Comparison of ENCODE assay signal across 13 cellular contexts in the genomic region with DNA sequence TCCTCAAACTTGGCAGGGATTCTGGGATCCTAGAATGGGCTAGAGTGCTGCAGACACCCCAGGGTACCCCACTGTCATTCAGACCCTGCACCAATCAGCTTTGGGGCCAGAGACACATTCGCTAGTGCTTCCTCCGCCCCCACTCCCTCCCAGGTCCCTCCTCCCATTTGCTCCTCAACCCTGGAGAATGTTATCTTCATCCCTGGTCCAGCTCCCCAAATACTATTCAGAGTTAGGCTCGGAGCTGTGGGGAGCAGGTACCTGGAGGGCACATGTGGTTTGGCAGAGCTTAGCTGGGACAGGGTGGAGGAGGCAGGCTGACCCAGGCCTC. TPM values are rescaled to one million over a fixed set of nuclear protein-coding genes. Genes with fewer than 3 reads are reported as not detected.
DNase-seq lines count a peak whose midpoint lies in the region; ATAC-seq and TF ChIP-seq lines count a peak whose summit lies in the region.
"Had no signal": no experiment of that assay in that cellular context is flagged by ENCODE, and none has a peak within 500 bp of the region (broad histone marks: within the 10 kb centered on the region; RNA-seq: fewer than 3 reads in every experiment).

No MANE protein-coding gene starts in this region.

- H3K27me3 Mint-ChIP-seq in natural killer cell treated with Interleukin-12 subunit alpha and Interleukin-12 subunit beta and Interleukin-15 and Interleukin-18, amount 100 ng/mL, for 72 hours, result peaks cover 0 to 2% of the 10 kb centered on the region in 2 donors
- no peaks in the 10 kb centered on the region for H3K27me3 Mint-ChIP-seq in natural killer cell (ENCODE audit: low read depth in 2 of 2)
- H3K27me3 Mint-ChIP-seq in activated CD8-positive, alpha-beta T cell treated with anti-CD3 and anti-CD28 coated beads for 36 hours, result peaks cover 5% of the 10 kb centered on the region

- POLR2A ChIA-PET in activated CD8-positive, alpha-beta T cell treated with anti-CD3 and anti-CD28 coated beads for 36 hours (lab: Charles Lee), result interaction anchor here (0.9 kb wide), 1 partner anchor 10 kb away, joined by 3 read pairs; no protein-coding TSS in a partner anchor

- no peak for DNase-seq in natural killer cell treated with Interleukin-12 subunit alpha and Interleukin-12 subunit beta and Interleukin-15 and Interleukin-18, amount 100 ng/mL, for 72 hours (ENCODE audit: low spot score)
- no peak for DNase-seq in natural killer cell
- peak; percentile 90 for DNase-seq in cerebellum (ENCODE audit: low spot score)
- no peak for DNase-seq in sciatic nerve (ENCODE audit: low spot score)
- no peak for DNase-seq in activated CD8-positive, alpha-beta T cell treated with anti-CD3 and anti-CD28 coated beads for 36 hours
- no peak for DNase-seq in mesenteric fat pad (ENCODE audit: low spot score)
- DNase-seq: activated CD8-positive, alpha-beta memory T cell treated with anti-CD3 and anti-CD28 coated beads for 24 hours; T-helper 9 cell had no signal

- no peaks in the 10 kb centered on the region for H3K9me2 ChIP-seq in neural cell (ENCODE audit: insufficient read depth, low read length)

- H3K4me2 ChIP-seq in neural cell (ENCODE audit: low read length), result no peak overlapping the region

- H3K79me2 ChIP-seq in neural cell (replicated peaks; ENCODE audit: insufficient read depth, low read length), result no peaks in the 10 kb centered on the region

- H3K27ac Mint-ChIP-seq in natural killer cell treated with Interleukin-12 subunit alpha and Interleukin-12 subunit beta and Interleukin-15 and Interleukin-18, amount 100 ng/mL, for 72 hours, result no peak overlapping the region
- H3K27ac Mint-ChIP-seq in natural killer cell, result no peak overlapping the region
- no peak overlapping the region for H3K27ac Mint-ChIP-seq in activated CD8-positive, alpha-beta T cell treated with anti-CD3 and anti-CD28 coated beads for 36 hours

- H3F3A ChIP-seq in neural cell (ENCODE audit: insufficient read depth, low read length, poor library complexity, severe bottlenecking), result no peaks in the 10 kb centered on the region

- H3K9me3 ChIP-seq in neural cell (ENCODE audit: low read length), result no peaks in the 10 kb centered on the region

- TF ChIP-seq RAD21 in neural cell (conservative IDR thresholded peaks at IDR 0.05), result no peak

- H3K36me3 Mint-ChIP-seq in natural killer cell treated with Interleukin-12 subunit alpha and Interleukin-12 subunit beta and Interleukin-15 and Interleukin-18, amount 100 ng/mL, for 72 hours, result no peaks in the 10 kb centered on the region
- H3K36me3 Mint-ChIP-seq in natural killer cell, result no peaks in the 10 kb centered on the region
- H3K36me3 Mint-ChIP-seq in activated CD8-positive, alpha-beta T cell treated with anti-CD3 and anti-CD28 coated beads for 36 hours (ENCODE audit: low read depth), result no peaks in the 10 kb centered on the region

- no peak for TF ChIP-seq CTCF in natural killer cell (IDR thresholded peaks at IDR 0.05)
- TF ChIP-seq CTCF in neural cell (IDR thresholded peaks at IDR 0.05; ENCODE audit: poor library complexity, severe bottlenecking), result no peak
- TF ChIP-seq CTCF in activated CD8-positive, alpha-beta T cell treated with anti-CD3 and anti-CD28 coated beads for 36 hours (IDR thresholded peaks at IDR 0.05), result no peak

- no peaks in the 10 kb centered on the region for H3K9me3 Mint-ChIP-seq in natural killer cell treated with Interleukin-12 subunit alpha and Interleukin-12 subunit beta and Interleukin-15 and Interleukin-18, amount 100 ng/mL, for 72 hours
- no peaks in the 10 kb centered on the region for H3K9me3 Mint-ChIP-seq in natural killer cell
- H3K9me3 Mint-ChIP-seq in activated CD8-positive, alpha-beta T cell treated with anti-CD3 and anti-CD28 coated beads for 36 hours, result no peaks in the 10 kb centered on the region

- peaks cover 17% of the 10 kb centered on the region for H3K27me3 ChIP-seq in neural cell (ENCODE audit: insufficient read depth, low read depth, low read length)

- no peak for ATAC-seq in natural killer cell treated with Interleukin-12 subunit alpha and Interleukin-12 subunit beta and Interleukin-15 and Interleukin-18, amount 100 ng/mL, for 72 hours
- no peak for ATAC-seq in natural killer cell
- ATAC-seq in sciatic nerve, result no peak
- ATAC-seq in activated CD8-positive, alpha-beta T cell treated with anti-CD3 and anti-CD28 coated beads for 36 hours, result no peak
- no peak for ATAC-seq in GM19023 (IDR thresholded peaks at IDR 0.05; ENCODE audit: unreplicated experiment)

- intact Hi-C loops in natural killer cell (cut with micrococcal nuclease) (no loop called here), sciatic nerve (cut with DNase I) (loop anchor here (10.0 kb wide), 1 partner anchor 144 kb away; no protein-coding TSS in a partner anchor)
- intact Hi-C loops in activated CD8-positive, alpha-beta T cell treated with anti-CD3 and anti-CD28 coated beads for 36 hours (cut with micrococcal nuclease), result no loop called here

- no peak overlapping the region for H2AFZ ChIP-seq in neural cell (ENCODE audit: low read depth, low read length)

- H3K27ac ChIP-seq in neural cell (ENCODE audit: low read length), result no peak overlapping the region

- no peaks in the 10 kb centered on the region for H4K20me1 ChIP-seq in neural cell (ENCODE audit: insufficient read depth)

- no peak overlapping the region for H3K9ac ChIP-seq in neural cell (ENCODE audit: low read length)

- peak overlapping the region; percentile 34 for H3K4me3 Mint-ChIP-seq in natural killer cell treated with Interleukin-12 subunit alpha and Interleukin-12 subunit beta and Interleukin-15 and Interleukin-18, amount 100 ng/mL, for 72 hours
- no peak overlapping the region for H3K4me3 Mint-ChIP-seq in natural killer cell
- H3K4me3 Mint-ChIP-seq in activated CD8-positive, alpha-beta T cell treated with anti-CD3 and anti-CD28 coated beads for 36 hours, result no peak overlapping the region

- H3K4me1 Mint-ChIP-seq in natural killer cell treated with Interleukin-12 subunit alpha and Interleukin-12 subunit beta and Interleukin-15 and Interleukin-18, amount 100 ng/mL, for 72 hours (ENCODE audit: low read depth in 2 of 2), result peaks cover 4 to 5% of the 10 kb centered on the region in 2 donors
- H3K4me1 Mint-ChIP-seq in natural killer cell, result peaks cover 0 to 6% of the 10 kb centered on the region in 2 donors
- peaks cover 7% of the 10 kb centered on the region for H3K4me1 Mint-ChIP-seq in activated CD8-positive, alpha-beta T cell treated with anti-CD3 and anti-CD28 coated beads for 36 hours (ENCODE audit: low read depth)

- peak overlapping the region; percentile 76 for H3K4me3 ChIP-seq in neural cell (ENCODE audit: low read length)

- no peaks in the 10 kb centered on the region for H3K36me3 ChIP-seq in neural cell (ENCODE audit: insufficient read depth, low read length)

- CTCF ChIA-PET in activated CD8-positive, alpha-beta T cell treated with anti-CD3 and anti-CD28 coated beads for 36 hours (lab: Charles Lee), result interaction anchor here (0.8 to 3.0 kb wide), 6 partner anchors 9 to 146 kb away, joined by 3 to 10 read pairs (median 3); no protein-coding TSS in a partner anchor

- TF ChIP-seq EP300 in neural cell (conservative IDR thresholded peaks at IDR 0.05; ENCODE audit: poor library complexity, severe bottlenecking), result no peak

TF ChIP-seq in neural cell, 6 proteins besides CTCF, POLR2A, EP300 and RAD21:
- TF ChIP-seq, protein P1, sequence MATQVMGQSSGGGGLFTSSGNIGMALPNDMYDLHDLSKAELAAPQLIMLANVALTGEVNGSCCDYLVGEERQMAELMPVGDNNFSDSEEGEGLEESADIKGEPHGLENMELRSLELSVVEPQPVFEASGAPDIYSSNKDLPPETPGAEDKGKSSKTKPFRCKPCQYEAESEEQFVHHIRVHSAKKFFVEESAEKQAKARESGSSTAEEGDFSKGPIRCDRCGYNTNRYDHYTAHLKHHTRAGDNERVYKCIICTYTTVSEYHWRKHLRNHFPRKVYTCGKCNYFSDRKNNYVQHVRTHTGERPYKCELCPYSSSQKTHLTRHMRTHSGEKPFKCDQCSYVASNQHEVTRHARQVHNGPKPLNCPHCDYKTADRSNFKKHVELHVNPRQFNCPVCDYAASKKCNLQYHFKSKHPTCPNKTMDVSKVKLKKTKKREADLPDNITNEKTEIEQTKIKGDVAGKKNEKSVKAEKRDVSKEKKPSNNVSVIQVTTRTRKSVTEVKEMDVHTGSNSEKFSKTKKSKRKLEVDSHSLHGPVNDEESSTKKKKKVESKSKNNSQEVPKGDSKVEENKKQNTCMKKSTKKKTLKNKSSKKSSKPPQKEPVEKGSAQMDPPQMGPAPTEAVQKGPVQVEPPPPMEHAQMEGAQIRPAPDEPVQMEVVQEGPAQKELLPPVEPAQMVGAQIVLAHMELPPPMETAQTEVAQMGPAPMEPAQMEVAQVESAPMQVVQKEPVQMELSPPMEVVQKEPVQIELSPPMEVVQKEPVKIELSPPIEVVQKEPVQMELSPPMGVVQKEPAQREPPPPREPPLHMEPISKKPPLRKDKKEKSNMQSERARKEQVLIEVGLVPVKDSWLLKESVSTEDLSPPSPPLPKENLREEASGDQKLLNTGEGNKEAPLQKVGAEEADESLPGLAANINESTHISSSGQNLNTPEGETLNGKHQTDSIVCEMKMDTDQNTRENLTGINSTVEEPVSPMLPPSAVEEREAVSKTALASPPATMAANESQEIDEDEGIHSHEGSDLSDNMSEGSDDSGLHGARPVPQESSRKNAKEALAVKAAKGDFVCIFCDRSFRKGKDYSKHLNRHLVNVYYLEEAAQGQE (IDR thresholded peaks at IDR 0.05; ENCODE audit: borderline replicate concordance), result no peak
- TF ChIP-seq EZH2 (IDR thresholded peaks at IDR 0.05; ENCODE audit: borderline replicate concordance, insufficient read depth, low read length, poor library complexity, severe bottlenecking), result no peak
- TF ChIP-seq POLR2AphosphoS5 (IDR thresholded peaks at IDR 0.05), result no peak
- TF ChIP-seq TAF1 (IDR thresholded peaks at IDR 0.05; ENCODE audit: low read depth), result no peak
- no peak for TF ChIP-seq MXI1 (conservative IDR thresholded peaks at IDR 0.05; ENCODE audit: poor library complexity, severe bottlenecking)
- no peak for TF ChIP-seq SMC3 (conservative IDR thresholded peaks at IDR 0.05; ENCODE audit: poor library complexity)
TF ChIP-seq in neural cell: peak in this region for 0.

RNA-seq across cellular contexts. Expression of a gene that starts 19.4 kb away (rescaled TPM):
- not detected for total RNA-seq in natural killer cell treated with Interleukin-12 subunit alpha and Interleukin-12 subunit beta and Interleukin-15 and Interleukin-18, amount 100 ng/mL, for 72 hours
- total RNA-seq in natural killer cell (not detected), cerebellum (not detected), sciatic nerve (not detected), mesenteric fat pad (not detected)
- polyA plus RNA-seq in neural cell, result not detected in 2 replicates
- polyA minus RNA-seq in neural cell, result not detected in 2 replicates
- not detected for total RNA-seq in activated CD8-positive, alpha-beta T cell treated with anti-CD3 and anti-CD28 coated beads for 36 hours
- total RNA-seq: M059J, OCI-LY7 had no signal
- polyA plus RNA-seq: adipose tissue had no signal

RNA-seq across cellular contexts. Expression of a gene that starts 44.1 kb away (rescaled TPM):
- total RNA-seq in natural killer cell treated with Interleukin-12 subunit alpha and Interleukin-12 subunit beta and Interleukin-15 and Interleukin-18, amount 100 ng/mL, for 72 hours, result 10 to 100 TPM; 47.7 to 72.8 TPM
- total RNA-seq in natural killer cell, result 10 to 100 TPM; 78.3 to 99.6 (median 92.8) TPM
- 42.6 TPM for total RNA-seq in cerebellum
- 106 and 121 TPM in 2 replicates for polyA plus RNA-seq in neural cell
- 40.7 and 50.9 TPM in 2 replicates for polyA minus RNA-seq in neural cell
- 89.7 TPM for total RNA-seq in sciatic nerve
- 10 to 100 TPM; 44.6 to 46.0 TPM for total RNA-seq in activated CD8-positive, alpha-beta T cell treated with anti-CD3 and anti-CD28 coated beads for 36 hours
- 41.5 TPM for total RNA-seq in mesenteric fat pad
